ENCODE assay signal across 8 cellular contexts in genomic region chr7:28180364-28181147, GRCh38. TPM values are rescaled to one million over a fixed set of nuclear protein-coding genes. Genes with fewer than 3 reads are reported as not detected.
A peak's percentile ranks its signal among the peaks of the same experiment; 100 is the strongest.
DNase-seq lines count a peak whose midpoint lies in the region; ATAC-seq and TF ChIP-seq lines count a peak whose summit lies in the region.

Gene JAZF1 (minus strand): TSS chr7:28180795.

- H3K9me3 ChIP-seq in CD4-positive, CD25-positive, alpha-beta regulatory T cell (ENCODE audit: control insufficient read depth in 2 of 2, low read length in 2 of 2): no peaks in the 10 kb centered on the region
- H3K9me3 ChIP-seq in HUES48 (ENCODE audit: control insufficient read depth, insufficient read depth, low read length) (no peaks in the 10 kb centered on the region), tibial artery (no peaks in the 10 kb centered on the region)

- H3K27me3 Mint-ChIP-seq in CD4-positive, CD25-positive, alpha-beta regulatory T cell: no peaks in the 10 kb centered on the region

- H3K27me3 ChIP-seq in CD4-positive, CD25-positive, alpha-beta regulatory T cell (ENCODE audit: control insufficient read depth, insufficient read depth, low read length): no peaks in the 10 kb centered on the region
- H3K27me3 ChIP-seq in HUES48 (ENCODE audit: control insufficient read depth, insufficient read depth, low read length): peaks cover 10% of the 10 kb centered on the region; the same call in 1 of the 2 replicates
- no peaks in the 10 kb centered on the region for H3K27me3 ChIP-seq in tibial artery

- peak within 1 kb of the TSS; percentile 71 for H3K4me3 ChIP-seq in CD4-positive, CD25-positive, alpha-beta regulatory T cell (ENCODE audit: low read depth, low read length)
- peak within 1 kb of the TSS; percentile 74 for H3K4me3 ChIP-seq in HUES48 (ENCODE audit: low read depth, low read length)
- peak within 1 kb of the TSS; percentile 91 to 97 for H3K4me3 ChIP-seq in tibial artery

- H3K4me1 ChIP-seq in CD4-positive, CD25-positive, alpha-beta regulatory T cell (ENCODE audit: control insufficient read depth, insufficient read depth, low read length, poor library complexity, severe bottlenecking): peaks cover 8% of the 10 kb centered on the region
- H3K4me1 ChIP-seq in HUES48 (ENCODE audit: control insufficient read depth, insufficient read depth, low read length) (peaks cover 42% of the 10 kb centered on the region), tibial artery (peaks cover 0 to 54% (median 34%) of the 10 kb centered on the region in 4 donors)

- no peaks in the 10 kb centered on the region for H3K36me3 ChIP-seq in CD4-positive, CD25-positive, alpha-beta regulatory T cell (ENCODE audit: control insufficient read depth, insufficient read depth, low read length)
- no peaks in the 10 kb centered on the region for H3K36me3 ChIP-seq in HUES48 (ENCODE audit: control insufficient read depth, insufficient read depth, low read length)
- no peaks in the 10 kb centered on the region for H3K36me3 ChIP-seq in tibial artery

- in situ Hi-C loops in SK-MEL-5 (cut with HindIII; ENCODE audit: low pct_unique_long_range_greater_than_20kb, low sequenced_read_pairs): no loop called here

- H3K9ac ChIP-seq in HUES48 (ENCODE audit: low read depth, low read length): no peak within 1 kb of the TSS

- intact Hi-C loops in head of caudate nucleus (cut with DNase I): no loop called here
- intact Hi-C loops in tibial artery (cut with DNase I; ENCODE audit: low total_unique reads): no loop called here

- peak within 1 kb of the TSS; percentile 69 for H3K27ac ChIP-seq in CD4-positive, CD25-positive, alpha-beta regulatory T cell (ENCODE audit: insufficient read depth, low read length, poor library complexity, severe bottlenecking)
- H3K27ac ChIP-seq in HUES48 (ENCODE audit: low read depth, low read length) (no peak within 1 kb of the TSS), tibial artery (peak within 1 kb of the TSS; percentile 87 to 97)

- peaks cover 26 to 44% (median 34%) of the 10 kb centered on the region in 4 donors for H3K4me1 Mint-ChIP-seq in CD4-positive, CD25-positive, alpha-beta regulatory T cell

- H3K36me3 Mint-ChIP-seq in CD4-positive, CD25-positive, alpha-beta regulatory T cell: no peaks in the 10 kb centered on the region
- H3K36me3 Mint-ChIP-seq in activated naive CD4-positive, alpha-beta T cell treated with anti-CD3 and anti-CD28 coated beads, Interleukin-2, amount 50 U/mL, for 72 hours: no peaks in the 10 kb centered on the region

- no peak for TF ChIP-seq CTCF in tibial artery (IDR thresholded peaks at IDR 0.05)

- peak within 1 kb of the TSS; percentile 2 to 92 (median 71) for H3K27ac Mint-ChIP-seq in CD4-positive, CD25-positive, alpha-beta regulatory T cell
- H3K27ac Mint-ChIP-seq in activated naive CD4-positive, alpha-beta T cell treated with anti-CD3 and anti-CD28 coated beads, Interleukin-2, amount 50 U/mL, for 72 hours: peak within 1 kb of the TSS; percentile 44 to 85

- ATAC-seq in CD4-positive, CD25-positive, alpha-beta regulatory T cell (ENCODE audit: low read depth in 2 of 2): peak; percentile 24 to 41
- peak; percentile 46 to 49 for ATAC-seq in activated naive CD4-positive, alpha-beta T cell treated with anti-CD3 and anti-CD28 coated beads, Interleukin-2, amount 50 U/mL, for 72 hours

- peak; percentile 43 to 57 (median 56) for DNase-seq in CD4-positive, CD25-positive, alpha-beta regulatory T cell
- DNase-seq in SK-MEL-5 (ENCODE audit: low read depth, low spot score) (peak; percentile 75), head of caudate nucleus (peak; percentile 35 to 85 (median 68)), nucleus accumbens (lab: John Stamatoyannopoulos, UW) (peak in 52 of 56 donors; percentile 19 to 79 (median 56)), tibial artery (peak; percentile 45 to 83), cerebellar cortex (ENCODE audit: low spot score) (no peak)
- peak; percentile 35 to 60 for DNase-seq in activated naive CD4-positive, alpha-beta T cell treated with anti-CD3 and anti-CD28 coated beads, Interleukin-2, amount 50 U/mL, for 72 hours (ENCODE audit: low spot score in 2 of 2)

- no peaks in the 10 kb centered on the region for H3K9me3 Mint-ChIP-seq in CD4-positive, CD25-positive, alpha-beta regulatory T cell
- H3K9me3 Mint-ChIP-seq in activated naive CD4-positive, alpha-beta T cell treated with anti-CD3 and anti-CD28 coated beads, Interleukin-2, amount 50 U/mL, for 72 hours: no peaks in the 10 kb centered on the region

- H3K4me3 Mint-ChIP-seq in CD4-positive, CD25-positive, alpha-beta regulatory T cell: peak within 1 kb of the TSS; percentile 86 to 94 (median 90)

RNA-seq across cellular contexts. Expression of gene JAZF1, which starts in this region (rescaled TPM):
- total RNA-seq in CD4-positive, CD25-positive, alpha-beta regulatory T cell: 30.7 TPM
- 10 to 100 TPM in 1 of 4 donors, 1 to 10 TPM in 3; 6.4 to 13.3 (median 7.5) TPM for polyA plus RNA-seq in CD4-positive, CD25-positive, alpha-beta regulatory T cell
- 15.3 and 19.2 TPM in 2 replicates for total RNA-seq in SK-MEL-5 (2014; rRNA removed; shearing (Covaris generic))
- 19.8 and 22.6 TPM in 2 replicates for polyA plus RNA-seq in SK-MEL-5 (2015; cell fraction: cytosol; rRNA removed)
- polyA plus RNA-seq in SK-MEL-5 (2015; cell fraction: nucleus; rRNA removed): 9.1 and 12.2 TPM in 2 replicates
- total RNA-seq in activated naive CD4-positive, alpha-beta T cell treated with anti-CD3 and anti-CD28 coated beads, Interleukin-2, amount 50 U/mL, for 72 hours: 1 to 10 TPM; 3.3 to 3.4 TPM
